6 cellular contexts compared by ENCODE assay signal in the genomic region with DNA sequence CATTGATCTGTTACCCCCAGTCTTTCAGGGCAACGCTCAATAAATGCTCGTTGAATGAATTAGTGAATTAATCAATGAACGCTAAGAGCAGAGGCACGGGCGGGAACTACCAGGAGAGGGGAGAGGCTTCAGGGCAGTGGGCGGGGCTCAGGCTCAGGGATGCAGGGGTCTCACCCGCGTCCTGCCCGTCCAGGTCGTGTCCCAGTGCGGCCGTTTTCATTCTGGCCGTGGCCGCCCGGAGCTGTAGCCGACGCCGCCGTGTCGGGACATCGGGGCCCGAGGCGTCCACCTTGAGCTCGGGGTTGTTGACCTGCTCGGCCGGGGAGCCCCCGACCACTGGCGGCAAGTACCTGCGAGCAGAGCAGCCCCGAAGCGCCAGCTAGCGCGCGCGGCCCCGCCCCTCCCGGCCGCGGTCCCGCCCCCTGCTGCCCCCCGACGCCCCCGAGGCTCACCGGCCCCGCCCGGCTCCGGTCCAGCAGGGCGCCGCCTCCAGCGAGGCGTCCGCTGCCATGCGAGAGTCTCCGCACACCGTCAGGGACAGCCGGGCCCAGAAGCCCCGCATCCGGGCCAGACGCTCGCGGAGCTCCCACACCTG. TPM values are rescaled to one million over a fixed set of nuclear protein-coding genes. Genes with fewer than 3 reads are reported as not detected.
DNase-seq lines count a peak whose midpoint lies in the region; ATAC-seq and TF ChIP-seq lines count a peak whose summit lies in the region.

No MANE protein-coding gene starts in this region.

- H3K36me3 Mint-ChIP-seq in T-cell, result no peaks in the 10 kb centered on the region
- peaks cover 4% of the 10 kb centered on the region for H3K36me3 Mint-ChIP-seq in osteocyte (ENCODE audit: unreplicated experiment)

- CTCF ChIA-PET in T-cell (lab: Charles Lee), result interaction anchor here in 1 of 2 donors (0.6 to 0.9 kb wide), 2 partner anchors 9 to 23 kb away, joined by 4 to 6 read pairs; partner anchors contain the start of gene LAMTOR4

- H3K36me3 ChIP-seq in iPS-20b (ENCODE audit: insufficient read depth, low read depth, low read length), result peaks cover 24% of the 10 kb centered on the region; the same call in 1 of the 2 replicates

- peak; percentile 37 to 54 (median 44) for ATAC-seq in T-cell (replicated peaks in 1 of 4)
- ATAC-seq in GM19035 (IDR thresholded peaks at IDR 0.05; ENCODE audit: unreplicated experiment), result no peak
- ATAC-seq in HG02885 (IDR thresholded peaks at IDR 0.05; ENCODE audit: poor library complexity, unreplicated experiment), result no peak

- DNase-seq in 8988T (peak; percentile 60), T-cell (peak in 4 of 34 experiments; percentile 27 to 50 (median 32)), osteocyte (ENCODE audit: extremely low spot score, unreplicated experiment) (no peak)

- H3K4me3 ChIP-seq in iPS-20b (ENCODE audit: low read length), result peak overlapping the region; percentile 69; the same call in 1 of the 2 replicates

- no peak overlapping the region; the same call in 1 of the 2 replicates for H3K9ac ChIP-seq in iPS-20b (ENCODE audit: low read depth, low read length)

- no peak for TF ChIP-seq CTCF in osteocyte (IDR thresholded peaks at IDR 0.05)

- peak overlapping the region; percentile 93 to 95 for H3K27ac Mint-ChIP-seq in T-cell
- H3K27ac Mint-ChIP-seq in osteocyte (ENCODE audit: unreplicated experiment), result no peak overlapping the region

- peaks cover 57 to 73% (median 60%) of the 10 kb centered on the region in 3 donors for H3K4me1 Mint-ChIP-seq in T-cell
- peaks cover 30% of the 10 kb centered on the region for H3K4me1 Mint-ChIP-seq in osteocyte (ENCODE audit: unreplicated experiment)

- H3K27ac ChIP-seq in iPS-20b (ENCODE audit: low read length), result no peak overlapping the region

- peaks cover 25% of the 10 kb centered on the region for H3K27me3 ChIP-seq in iPS-20b (ENCODE audit: insufficient read depth, low read length)

- H3K9me3 Mint-ChIP-seq in T-cell, result no peaks in the 10 kb centered on the region
- no peaks in the 10 kb centered on the region for H3K9me3 Mint-ChIP-seq in osteocyte (ENCODE audit: unreplicated experiment)

- H3K9me3 ChIP-seq in iPS-20b (ENCODE audit: insufficient read depth, low read depth, low read length), result no peaks in the 10 kb centered on the region

- H3K4me3 Mint-ChIP-seq in T-cell (peak overlapping the region; percentile 71 to 86 (median 81)), osteocyte (ENCODE audit: unreplicated experiment) (no peak overlapping the region)

- H3K27me3 Mint-ChIP-seq in T-cell (peaks cover 0 to 20% of the 10 kb centered on the region in 2 donors), osteocyte (ENCODE audit: unreplicated experiment) (peaks cover 12% of the 10 kb centered on the region)

- H3K4me1 ChIP-seq in iPS-20b (ENCODE audit: insufficient read depth, low read length), result peaks cover 14% of the 10 kb centered on the region; the same call in 1 of the 2 replicates

- POLR2A ChIA-PET in T-cell (lab: Charles Lee), result no interaction called here

RNA-seq across cellular contexts. Expression of gene GAL3ST4, which starts 2.8 kb away (rescaled TPM):
- total RNA-seq in T-cell, result 10 to 100 TPM; 10.5 to 29.7 (median 18.0) TPM
- total RNA-seq in osteocyte, result 2.9 and 3.6 TPM in 2 replicates

RNA-seq across cellular contexts. Expression of gene GPC2, which starts 6.0 kb away (rescaled TPM):
- total RNA-seq in T-cell, result 10 to 100 TPM; 12.4 to 37.0 (median 26.3) TPM
- 8.1 and 12.6 TPM in 2 replicates for total RNA-seq in osteocyte

RNA-seq across cellular contexts. Expression of gene STAG3, which starts 6.5 kb away (rescaled TPM):
- total RNA-seq in T-cell (1 to 10 TPM; 4.8 to 8.7 (median 7.3) TPM), osteocyte (1.0 and 1.5 TPM in 2 replicates)

RNA-seq across cellular contexts. Expression of gene TRAPPC14, which starts 12.7 kb away (rescaled TPM):
- total RNA-seq in T-cell (10 to 100 TPM; 52.0 to 97.2 (median 79.0) TPM), osteocyte (18.2 and 20.3 TPM in 2 replicates)

RNA-seq across cellular contexts. Expression of gene LAMTOR4, which starts 22.5 kb away (rescaled TPM):
- total RNA-seq in T-cell, result 100 to 1,000 TPM; 140 to 216 (median 187) TPM
- 111 and 123 TPM in 2 replicates for total RNA-seq in osteocyte

Comparison
In these comparisons a context has a peak if more than half of its experiments do, and no peak if none do; other contexts are left out.
1. ATAC-seq: peak in T-cell (4 of 4); none in GM19035 (single experiment) and HG02885 (single experiment).